Comparison of ENCODE assay signal across 6 cellular contexts in genomic region chr3:4882548-4882947, GRCh38.
"Had no signal": no experiment of that assay in that cellular context is flagged by ENCODE, and none has a peak within 500 bp of the region (broad histone marks: within the 10 kb centered on the region; RNA-seq: fewer than 3 reads in every experiment).

No MANE protein-coding gene starts in this region.

- FAIRE-seq: GM12878, GM12891, GM18507, GM19239 had no signal

- ATAC-seq: GM12878 had no signal

- H3K4me3 ChIP-seq: GM12878 had no signal

- DNase-seq: GDM1, GF-D8 had no signal
